ENCODE assay signal across 13 cellular contexts in genomic region chr2:25912851-25913695, GRCh38. TPM values are rescaled to one million over a fixed set of nuclear protein-coding genes. Genes with fewer than 3 reads are reported as not detected.
DNase-seq lines count a peak whose midpoint lies in the region; ATAC-seq and TF ChIP-seq lines count a peak whose summit lies in the region.
"Had no signal": no experiment of that assay in that cellular context is flagged by ENCODE, and none has a peak within 500 bp of the region (broad histone marks: within the 10 kb centered on the region; RNA-seq: fewer than 3 reads in every experiment).

No MANE protein-coding gene starts in this region.

- no peak overlapping the region for H3K4me3 Mint-ChIP-seq in activated naive CD4-positive, alpha-beta T cell treated with anti-CD3 and anti-CD28 coated beads for 36 hours

- no peaks in the 10 kb centered on the region for H3K9me3 ChIP-seq in OCI-LY7 (ENCODE audit: low read length)
- H3K9me3 ChIP-seq: heart right ventricle, prostate gland had no signal

- no peak overlapping the region for H3K27ac Mint-ChIP-seq in activated naive CD4-positive, alpha-beta T cell treated with anti-CD3 and anti-CD28 coated beads for 36 hours

- no TSS peak for BruUV-seq in OCI-LY7 (replicated peaks; lab: Mats Ljungman, UMichigan)

- H3K9me2 ChIP-seq in OCI-LY7 (ENCODE audit: insufficient read depth, low read length), result no peaks in the 10 kb centered on the region

- H3K27me3 Mint-ChIP-seq in activated naive CD4-positive, alpha-beta T cell treated with anti-CD3 and anti-CD28 coated beads for 36 hours (ENCODE audit: low read depth), result no peaks in the 10 kb centered on the region

- no peaks in the 10 kb centered on the region for H3K4me1 ChIP-seq in OCI-LY7 (ENCODE audit: insufficient read depth, low read length, poor library complexity, severe bottlenecking)
- H3K4me1 ChIP-seq: heart right ventricle, prostate gland had no signal

- CTCF ChIA-PET in OCI-LY7 (lab: Charles Lee; ENCODE audit: unreplicated experiment), result interaction anchor here (0.5 to 0.6 kb wide), 2 partner anchors 230 to 305 kb away, joined by 3 read pairs; no protein-coding TSS in a partner anchor
- CTCF ChIA-PET in activated naive CD4-positive, alpha-beta T cell treated with anti-CD3 and anti-CD28 coated beads for 36 hours (lab: Charles Lee), result no interaction called here

- peaks cover 12% of the 10 kb centered on the region for H3K4me1 Mint-ChIP-seq in activated naive CD4-positive, alpha-beta T cell treated with anti-CD3 and anti-CD28 coated beads for 36 hours (ENCODE audit: low read depth)

- ATAC-seq in GM18498 (IDR thresholded peaks at IDR 0.05; ENCODE audit: unreplicated experiment), result no peak
- ATAC-seq: activated CD4-positive, CD25-positive, alpha-beta regulatory T cell treated with anti-CD3 and anti-CD28 coated beads, Interleukin-2, amount 50 U/mL, for 24 hours; heart right ventricle had no signal

- H3K4me2 ChIP-seq in OCI-LY7 (ENCODE audit: low read length), result no peak overlapping the region

- H3K36me3 Mint-ChIP-seq in activated naive CD4-positive, alpha-beta T cell treated with anti-CD3 and anti-CD28 coated beads for 36 hours (ENCODE audit: low read depth), result no peaks in the 10 kb centered on the region

- TF ChIP-seq CTCF in OCI-LY7 (conservative IDR thresholded peaks at IDR 0.05; ENCODE audit: low read length), result no peak
- no peak for TF ChIP-seq CTCF in fibroblast of the aortic adventitia (IDR thresholded peaks at IDR 0.05; ENCODE audit: insufficient read depth, low read length)

- intact Hi-C loops in OCI-LY7 (cut with micrococcal nuclease; ENCODE audit: unreplicated experiment), result no loop called here
- intact Hi-C loops in activated naive CD4-positive, alpha-beta T cell treated with anti-CD3 and anti-CD28 coated beads for 36 hours (cut with micrococcal nuclease), result no loop called here

- no peaks in the 10 kb centered on the region for H3K36me3 ChIP-seq in OCI-LY7 (ENCODE audit: insufficient read depth, low read length)
- H3K36me3 ChIP-seq: heart right ventricle, prostate gland had no signal

- no peaks in the 10 kb centered on the region for H4K20me1 ChIP-seq in OCI-LY7 (ENCODE audit: insufficient read depth, low read length)

- POLR2A ChIA-PET in OCI-LY7 (lab: Charles Lee), result interaction anchor here (0.7 kb wide), 1 partner anchor 155 kb away, joined by 3 read pairs; no protein-coding TSS in a partner anchor

- peak; percentile 5 for DNase-seq in NCI-H82 (lab: John Stamatoyannopoulos, UW)
- no peak for DNase-seq in NCI-H82 treated with DMSO at 0.1 percent for 48 hours (lab: John Stamatoyannopoulos, UW; ENCODE audit: unreplicated experiment)
- no peak for DNase-seq in OCI-LY7 (ENCODE audit: low spot score)
- peak; percentile 89 for DNase-seq in fibroblast of the aortic adventitia (ENCODE audit: low read depth)
- DNase-seq in retina, result peak; percentile 64
- no peak for DNase-seq in activated CD8-positive, alpha-beta memory T cell treated with anti-CD3 and anti-CD28 coated beads for 24 hours
- DNase-seq in activated naive CD4-positive, alpha-beta T cell treated with anti-CD3 and anti-CD28 coated beads for 36 hours, result no peak
- DNase-seq: amygdala, GOT3, heart right ventricle had no signal

- no peaks in the 10 kb centered on the region for H3K79me2 ChIP-seq in OCI-LY7 (ENCODE audit: insufficient read depth, low read depth, low read length)

- no peak overlapping the region for H3K4me3 ChIP-seq in OCI-LY7 (ENCODE audit: low read depth, low read length, poor library complexity, severe bottlenecking)
- H3K4me3 ChIP-seq in fibroblast of the aortic adventitia (ENCODE audit: low read depth, low read length), result no peak overlapping the region
- H3K4me3 ChIP-seq: heart right ventricle, prostate gland had no signal

- H3K27ac ChIP-seq in OCI-LY7 (ENCODE audit: low read depth, low read length, poor library complexity, severe bottlenecking), result no peak overlapping the region
- H3K27ac ChIP-seq: heart right ventricle, prostate gland had no signal

- peak overlapping the region; percentile 26; the same call in 1 of the 2 replicates for H2AFZ ChIP-seq in OCI-LY7 (ENCODE audit: low read length)

- H3K9me3 Mint-ChIP-seq in activated naive CD4-positive, alpha-beta T cell treated with anti-CD3 and anti-CD28 coated beads for 36 hours, result no peaks in the 10 kb centered on the region

RNA-seq across cellular contexts. Expression of gene ASXL2, which starts 34.8 kb away (rescaled TPM):
- total RNA-seq in OCI-LY7 (2014; rRNA removed; shearing (Covaris generic)), result 11.4 and 12.4 TPM in 2 replicates
- total RNA-seq in OCI-LY7 (2022) (31.8 and 33.1 TPM in 2 replicates), fibroblast of the aortic adventitia (ENCODE audit: low replicate concordance) (11.7 and 22.0 TPM in 2 replicates)
- total RNA-seq in activated naive CD4-positive, alpha-beta T cell treated with anti-CD3 and anti-CD28 coated beads for 36 hours, result 10 to 100 TPM; 25.2 to 29.1 TPM

Comparison
In these comparisons a context has a peak if more than half of its experiments do, and no peak if none do; other contexts are left out.
1. DNase-seq: peak in NCI-H82 (single experiment), fibroblast of the aortic adventitia (single experiment) and retina (single experiment); none in NCI-H82 treated with DMSO at 0.1 percent for 48 hours (single experiment), OCI-LY7 (single experiment), activated CD8-positive, alpha-beta memory T cell treated with anti-CD3 and anti-CD28 coated beads for 24 hours (single experiment) and activated naive CD4-positive, alpha-beta T cell treated with anti-CD3 and anti-CD28 coated beads for 36 hours (single experiment).